Comparison of ENCODE assay signal across 8 cellular contexts in the genomic region with DNA sequence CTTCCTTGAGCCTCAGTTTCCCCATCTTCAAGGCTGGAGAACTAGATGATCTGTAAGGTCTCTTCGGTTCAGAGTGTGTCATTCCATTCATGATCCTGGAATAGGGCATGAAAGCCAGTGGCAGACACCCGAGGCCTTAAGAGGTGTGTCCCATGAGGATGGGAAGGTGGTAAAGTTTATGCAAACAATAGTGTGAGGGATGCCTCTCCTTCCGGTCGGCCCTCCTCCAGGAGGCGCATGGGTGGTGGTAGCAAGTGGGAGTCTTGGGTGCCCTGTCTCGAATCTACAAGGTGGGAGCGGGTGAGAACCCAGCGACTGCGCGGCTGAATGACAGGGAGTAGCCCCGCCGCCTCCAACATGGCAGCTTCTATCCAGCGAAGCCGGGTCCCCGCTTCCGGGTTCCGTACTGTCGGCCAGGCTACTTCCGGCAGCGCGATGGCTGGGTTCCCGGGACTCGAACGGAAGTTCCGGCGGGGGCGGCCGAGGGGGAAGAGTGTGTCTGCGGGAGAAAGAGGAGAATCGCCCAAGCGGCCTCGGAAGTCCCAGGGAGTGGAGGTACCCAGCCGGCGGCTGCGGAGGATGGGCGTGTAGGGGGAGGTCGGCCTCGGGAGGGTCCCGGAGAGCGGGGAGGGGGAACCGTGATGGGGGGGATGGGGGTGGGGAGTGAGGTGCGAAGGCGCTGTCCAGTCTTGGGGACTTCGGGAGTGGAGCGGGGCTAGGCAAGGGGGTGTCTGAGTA. TPM values are rescaled to one million over a fixed set of nuclear protein-coding genes. Genes with fewer than 3 reads are reported as not detected.
DNase-seq lines count a peak whose midpoint lies in the region; ATAC-seq and TF ChIP-seq lines count a peak whose summit lies in the region.

A gene (plus strand): TSS at position 450 of the 738 bp plus-strand sequence. CDS start 1,538 bp downstream, outside the sequence.

- peaks cover 20% of the 10 kb centered on the region for H3K4me1 Mint-ChIP-seq in activated naive CD8-positive, alpha-beta T cell treated with anti-CD3 and anti-CD28 coated beads for 36 hours
- no peaks in the 10 kb centered on the region for H3K4me1 Mint-ChIP-seq in glutamatergic neuron (ENCODE audit: low read depth, unreplicated experiment)

- H3K27ac Mint-ChIP-seq in activated naive CD8-positive, alpha-beta T cell treated with anti-CD3 and anti-CD28 coated beads for 36 hours, result peak within 1 kb of the TSS; percentile 94
- H3K27ac Mint-ChIP-seq in glutamatergic neuron (ENCODE audit: unreplicated experiment), result peak within 1 kb of the TSS; percentile 77

- no peak for TF ChIP-seq CTCF in SU-DHL-6 (IDR thresholded peaks at IDR 0.05; ENCODE audit: insufficient read depth, low read length, poor library complexity, severe bottlenecking)
- no peak for TF ChIP-seq CTCF in glutamatergic neuron (IDR thresholded peaks at IDR 0.05; ENCODE audit: partially characterized antibody, unreplicated experiment)
- TF ChIP-seq CTCF in ovary (IDR thresholded peaks at IDR 0.05), result no peak
- no peak for TF ChIP-seq CTCF in thoracic aorta (IDR thresholded peaks at IDR 0.05)

- H3K27ac ChIP-seq in SU-DHL-6 (ENCODE audit: low read depth, low read length) (peak within 1 kb of the TSS; percentile 49), ovary (peak within 1 kb of the TSS; percentile 27 to 40), thoracic aorta (peak within 1 kb of the TSS; percentile 35 to 54)

- H3K9ac ChIP-seq in SU-DHL-6 (ENCODE audit: low read length), result peak within 1 kb of the TSS; percentile 91

- TF ChIP-seq POLR2A in ovary (IDR thresholded peaks at IDR 0.05), result peak; percentile 26

- DNase-seq in G401 (ENCODE audit: low spot score) (peak; percentile 94), HAP-1 (ENCODE audit: low spot score in 2 of 2) (peak; percentile 90 to 96), NAMALWA (ENCODE audit: low spot score) (peak; percentile 91), glutamatergic neuron (peak; percentile 96), ovary (peak; percentile 93 to 96 (median 93)), thoracic aorta (ENCODE audit: low spot score) (peak; percentile 83)
- peak; percentile 91 for DNase-seq in activated naive CD8-positive, alpha-beta T cell treated with anti-CD3 and anti-CD28 coated beads for 36 hours

- intact Hi-C loops in ovary (cut with DNase I), result no loop called here

- no peaks in the 10 kb centered on the region for H3K9me3 ChIP-seq in HAP-1
- H3K9me3 ChIP-seq in SU-DHL-6 (ENCODE audit: insufficient read depth, low read length), result no peaks in the 10 kb centered on the region
- no peaks in the 10 kb centered on the region for H3K9me3 ChIP-seq in ovary
- no peaks in the 10 kb centered on the region for H3K9me3 ChIP-seq in thoracic aorta

- peaks cover 14% of the 10 kb centered on the region for H3K36me3 Mint-ChIP-seq in activated naive CD8-positive, alpha-beta T cell treated with anti-CD3 and anti-CD28 coated beads for 36 hours
- no peaks in the 10 kb centered on the region for H3K36me3 Mint-ChIP-seq in glutamatergic neuron (ENCODE audit: unreplicated experiment)

- H3F3A ChIP-seq in SU-DHL-6 (ENCODE audit: insufficient read depth), result peaks cover 16% of the 10 kb centered on the region

- H3K27me3 Mint-ChIP-seq in activated naive CD8-positive, alpha-beta T cell treated with anti-CD3 and anti-CD28 coated beads for 36 hours, result no peaks in the 10 kb centered on the region
- H3K27me3 Mint-ChIP-seq in glutamatergic neuron (ENCODE audit: unreplicated experiment), result peaks cover 5% of the 10 kb centered on the region

- WGBS in ovary, 3 donors, result 1 to 2% (median 1%) methylated on average over 44 to 45 of the region's 45 CpGs

- H3K9me3 Mint-ChIP-seq in activated naive CD8-positive, alpha-beta T cell treated with anti-CD3 and anti-CD28 coated beads for 36 hours, result no peaks in the 10 kb centered on the region
- peaks cover 6% of the 10 kb centered on the region for H3K9me3 Mint-ChIP-seq in glutamatergic neuron (ENCODE audit: unreplicated experiment)

- H3K36me3 ChIP-seq in HAP-1 (replicated peaks) (peaks cover 38% of the 10 kb centered on the region), SU-DHL-6 (ENCODE audit: low read length) (peaks cover 11% of the 10 kb centered on the region), ovary (no peaks in the 10 kb centered on the region), thoracic aorta (peaks cover 24% of the 10 kb centered on the region)

- in situ Hi-C loops in G401 (cut with HindIII; ENCODE audit: low sequenced_read_pairs), result no loop called here
- in situ Hi-C loops in HAP-1 (cut with MboI; ENCODE audit: low sequenced_read_pairs), result no loop called here

- H3K4me2 ChIP-seq in SU-DHL-6 (ENCODE audit: low read depth, low read length, poor library complexity, severe bottlenecking), result peak within 1 kb of the TSS; percentile 77

- H3K79me2 ChIP-seq in SU-DHL-6 (ENCODE audit: insufficient read depth, low read length), result peaks cover 20% of the 10 kb centered on the region

- no peaks in the 10 kb centered on the region for H3K9me2 ChIP-seq in SU-DHL-6 (replicated peaks; ENCODE audit: insufficient read depth, low read length)

- peak within 1 kb of the TSS; percentile 67 for H2AFZ ChIP-seq in SU-DHL-6 (ENCODE audit: low read depth, low read length, severe bottlenecking)

- H3K27me3 ChIP-seq in HAP-1 (ENCODE audit: low read depth), result no peaks in the 10 kb centered on the region
- no peaks in the 10 kb centered on the region for H3K27me3 ChIP-seq in SU-DHL-6 (ENCODE audit: low read length)
- H3K27me3 ChIP-seq in ovary, result no peaks in the 10 kb centered on the region
- no peaks in the 10 kb centered on the region for H3K27me3 ChIP-seq in thoracic aorta (replicated peaks; ENCODE audit: insufficient read depth)

- H3K4me3 Mint-ChIP-seq in activated naive CD8-positive, alpha-beta T cell treated with anti-CD3 and anti-CD28 coated beads for 36 hours, result peak within 1 kb of the TSS; percentile 94
- H3K4me3 Mint-ChIP-seq in glutamatergic neuron (ENCODE audit: unreplicated experiment), result peak within 1 kb of the TSS; percentile 98

- H3K4me3 ChIP-seq in HAP-1 (peak within 1 kb of the TSS; percentile 65), SU-DHL-6 (ENCODE audit: insufficient read depth, low read length, poor library complexity, severe bottlenecking) (peak within 1 kb of the TSS; percentile 98), ovary (peak within 1 kb of the TSS; percentile 84), thoracic aorta (peak within 1 kb of the TSS; percentile 86)

- H3K4me1 ChIP-seq in HAP-1 (peaks cover 6% of the 10 kb centered on the region), ovary (ENCODE audit: insufficient read depth) (peaks cover 19% of the 10 kb centered on the region), thoracic aorta (ENCODE audit: control insufficient read depth in 1 of 2, low read depth in 2 of 2) (peaks cover 18 to 31% of the 10 kb centered on the region in 2 donors)

- TF ChIP-seq EP300 in ovary (IDR thresholded peaks at IDR 0.05), result no peak

- peak; percentile 73 for ATAC-seq in thoracic aorta (ENCODE audit: insufficient number of reproducible peaks, low FRiP score, low read depth)

- no peaks in the 10 kb centered on the region for H4K20me1 ChIP-seq in SU-DHL-6 (ENCODE audit: low read depth, low read length)

RNA-seq across cellular contexts. Expression of the gene that starts here (rescaled TPM):
- 99.8 and 119 TPM in 2 replicates for total RNA-seq in G401 (2014; rRNA removed; shearing (Covaris generic))
- total RNA-seq in activated naive CD8-positive, alpha-beta T cell treated with anti-CD3 and anti-CD28 coated beads for 36 hours, result 10 to 100 TPM; 76.8 to 79.5 TPM
- total RNA-seq in glutamatergic neuron (ENCODE audit: unreplicated experiment) (191 TPM), ovary (10 to 100 TPM; 16.5 to 33.2 (median 27.3) TPM), thoracic aorta (10 to 100 TPM; 29.6 to 37.2 TPM)
- polyA plus RNA-seq in ovary, result 10 to 100 TPM in 1 of 2 donors, 1 to 10 TPM in 1; 8.5 to 23.4 TPM

Comparison
In these comparisons a context has a peak if more than half of its experiments do, and no peak if none do; other contexts are left out.
1. Peak in every context shown above with its lines: DNase-seq, ATAC-seq, H3K4me3 ChIP-seq and H3K27ac ChIP-seq.